Comparison of ENCODE assay signal across 12 cellular contexts in the genomic region with DNA sequence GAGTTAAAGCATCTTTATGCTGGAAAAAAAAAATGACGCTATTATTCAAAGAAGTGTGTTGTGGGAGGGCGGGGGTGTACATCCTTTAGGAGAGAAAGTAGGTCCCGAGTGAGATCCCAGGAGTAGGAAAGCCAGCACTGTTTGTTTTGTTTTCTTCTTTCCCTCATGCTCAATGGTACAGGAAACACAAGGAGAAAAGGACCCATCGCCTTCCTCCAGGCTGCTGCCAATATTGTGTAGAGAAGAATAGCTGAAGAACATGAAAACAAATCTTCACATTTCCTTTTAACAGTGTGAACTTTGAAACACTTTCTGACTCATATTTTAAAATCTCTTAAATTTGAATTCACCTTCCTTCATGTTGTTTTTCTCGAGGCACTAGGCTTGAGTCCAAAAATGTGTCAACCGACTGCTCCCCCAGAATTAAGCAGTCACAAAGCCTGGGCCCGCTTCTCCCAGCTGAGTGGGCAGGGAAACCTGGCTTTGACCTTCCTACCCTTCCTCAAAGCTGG. TPM values are rescaled to one million over a fixed set of nuclear protein-coding genes. Genes with fewer than 3 reads are reported as not detected.
DNase-seq lines count a peak whose midpoint lies in the region; ATAC-seq and TF ChIP-seq lines count a peak whose summit lies in the region.
"Had no signal": no experiment of that assay in that cellular context is flagged by ENCODE, and none has a peak within 500 bp of the region (broad histone marks: within the 10 kb centered on the region; RNA-seq: fewer than 3 reads in every experiment).

No MANE protein-coding gene starts in this region.

- DNase-seq in T-helper 2 cell treated with Interferon-gamma antibody and Interleukin-4, amounts not matched to agents 5 μg/mL and 100 μg/mL, for 36 hours (ENCODE audit: low spot score) = no peak
- no peak for DNase-seq in T-helper 2 cell
- DNase-seq in T-cell = no peak
- peak; percentile 93 for DNase-seq in dermis blood vessel endothelial cell
- DNase-seq in retinal pigment epithelial cell (ENCODE audit: low read depth) = peak; percentile 9
- DNase-seq in 8988T = no peak
- DNase-seq in kidney tubule cell (ENCODE audit: low spot score) = no peak
- DNase-seq in SW480 (ENCODE audit: low spot score) = no peak
- DNase-seq: activated CD4-positive, alpha-beta T cell treated with anti-CD3 and anti-CD28 coated beads, Interleukin-2, amount 50 U/mL, for 1 hour; small intestine had no signal

- no peak overlapping the region for H3K4me3 ChIP-seq in retinal pigment epithelial cell (ENCODE audit: low read length)
- H3K4me3 ChIP-seq: tibial nerve had no signal

- peak overlapping the region; percentile 63 for H3K27ac Mint-ChIP-seq in T-helper 2 cell treated with Interferon-gamma antibody and Interleukin-4, amounts not matched to agents 5 μg/mL and 100 μg/mL, for 36 hours
- peak overlapping the region; percentile 97 to 98 for H3K27ac Mint-ChIP-seq in T-cell

- no peak overlapping the region for H3K4me3 Mint-ChIP-seq in T-helper 2 cell treated with Interferon-gamma antibody and Interleukin-4, amounts not matched to agents 5 μg/mL and 100 μg/mL, for 36 hours
- H3K4me3 Mint-ChIP-seq in T-cell = peak overlapping the region in 2 of 3 donors; percentile 52 to 57

- H3K27me3 Mint-ChIP-seq in T-helper 2 cell treated with Interferon-gamma antibody and Interleukin-4, amounts not matched to agents 5 μg/mL and 100 μg/mL, for 36 hours (ENCODE audit: low read depth) = no peaks in the 10 kb centered on the region
- no peaks in the 10 kb centered on the region for H3K27me3 Mint-ChIP-seq in T-cell

- H3K36me3 Mint-ChIP-seq in T-helper 2 cell treated with Interferon-gamma antibody and Interleukin-4, amounts not matched to agents 5 μg/mL and 100 μg/mL, for 36 hours (ENCODE audit: low read depth) = peaks cover 70% of the 10 kb centered on the region
- H3K36me3 Mint-ChIP-seq in T-cell = peaks cover 68% of the 10 kb centered on the region

- no peaks in the 10 kb centered on the region for H3K9me3 Mint-ChIP-seq in T-helper 2 cell treated with Interferon-gamma antibody and Interleukin-4, amounts not matched to agents 5 μg/mL and 100 μg/mL, for 36 hours
- no peaks in the 10 kb centered on the region for H3K9me3 Mint-ChIP-seq in T-cell

- ATAC-seq in T-cell (replicated peaks in 1 of 4) = peak; percentile 13 to 75 (median 54)

- no peak for TF ChIP-seq CTCF in retinal pigment epithelial cell (conservative IDR thresholded peaks at IDR 0.05; ENCODE audit: low read depth, low read length)

- H3K4me1 Mint-ChIP-seq in T-helper 2 cell treated with Interferon-gamma antibody and Interleukin-4, amounts not matched to agents 5 μg/mL and 100 μg/mL, for 36 hours (ENCODE audit: low read depth) = peaks cover 66% of the 10 kb centered on the region
- peaks cover 86 to 93% (median 88%) of the 10 kb centered on the region in 3 donors for H3K4me1 Mint-ChIP-seq in T-cell

- CTCF ChIA-PET in T-cell (lab: Charles Lee) = interaction anchor here in 1 of 2 donors (0.7 kb wide), 1 partner anchor 45 kb away, joined by 3 read pairs; no protein-coding TSS in a partner anchor

- POLR2A ChIA-PET in T-cell (lab: Charles Lee) = no interaction called here

RNA-seq across cellular contexts. Expression of gene PPP1R16B, which starts 22.3 kb away (rescaled TPM):
- total RNA-seq in T-cell = 10 to 100 TPM; 32.0 to 58.5 (median 50.2) TPM
- total RNA-seq in dermis blood vessel endothelial cell = 247 and 304 TPM in 2 replicates
- total RNA-seq: fibroblast of villous mesenchyme had no signal

Comparison
In these comparisons a context has a peak if more than half of its experiments do, and no peak if none do; other contexts are left out.
1. DNase-seq: peak in dermis blood vessel endothelial cell (single experiment) and retinal pigment epithelial cell (single experiment); none in T-helper 2 cell treated with Interferon-gamma antibody and Interleukin-4, amounts not matched to agents 5 μg/mL and 100 μg/mL, for 36 hours (single experiment), T-helper 2 cell (0 of 5), T-cell (0 of 34), 8988T (single experiment), kidney tubule cell (single experiment) and SW480 (single experiment).